ENCODE assay signal across 8 cellular contexts in genomic region chr7:155764432-155764798, GRCh38. TPM values are rescaled to one million over a fixed set of nuclear protein-coding genes. Genes with fewer than 3 reads are reported as not detected.
DNase-seq lines count a peak whose midpoint lies in the region; ATAC-seq and TF ChIP-seq lines count a peak whose summit lies in the region.

No MANE protein-coding gene starts in this region.

- CTCF ChIA-PET in activated CD4-positive, alpha-beta T cell treated with anti-CD3 and anti-CD28 coated beads for 36 hours (lab: Charles Lee): interaction anchor here (0.6 to 1.3 kb wide), 5 partner anchors 25 to 166 kb away, joined by 3 to 12 read pairs (median 4); no protein-coding TSS in a partner anchor

- H3K27ac Mint-ChIP-seq in activated CD4-positive, alpha-beta T cell treated with anti-CD3 and anti-CD28 coated beads for 36 hours: peak overlapping the region; percentile 97
- no peak overlapping the region for H3K27ac Mint-ChIP-seq in endodermal cell
- H3K27ac Mint-ChIP-seq in stimulated activated naive CD8-positive, alpha-beta T cell treated with anti-CD3 and anti-CD28 coated beads, Interleukin-15, Interleukin-2, amounts not matched to agents 100 ng/mL and 50 ng/mL, for 24 hours: peak overlapping the region; percentile 98

- H3K27me3 ChIP-seq in endodermal cell (ENCODE audit: control insufficient read depth, insufficient read depth, low read length, poor library complexity, severe bottlenecking) (no peaks in the 10 kb centered on the region), aorta (ENCODE audit: control insufficient read depth in 1 of 2, insufficient read depth in 2 of 2, low read length in 1 of 2) (no peaks in the 10 kb centered on the region)

- no peaks in the 10 kb centered on the region for H3K9me3 ChIP-seq in endodermal cell (ENCODE audit: control insufficient read depth, low read length)
- no peaks in the 10 kb centered on the region for H3K9me3 ChIP-seq in aorta (ENCODE audit: control insufficient read depth, low read length)

- intact Hi-C loops in activated CD4-positive, alpha-beta T cell treated with anti-CD3 and anti-CD28 coated beads for 36 hours (cut with DNase I, micrococcal nuclease): loop anchor here (1.0 to 10.0 kb wide), 11 partner anchors 18 to 836 kb away; partner anchors contain the start of genes PAXIP1 (in 1 of the 2) and RBM33 (in 1 of the 2)
- intact Hi-C loops in aorta (cut with DNase I): no loop called here

- peaks cover 50% of the 10 kb centered on the region for H3K36me3 Mint-ChIP-seq in activated CD4-positive, alpha-beta T cell treated with anti-CD3 and anti-CD28 coated beads for 36 hours (ENCODE audit: low read depth)
- peaks cover 53% of the 10 kb centered on the region for H3K36me3 Mint-ChIP-seq in endodermal cell (ENCODE audit: low read depth)
- peaks cover 60% of the 10 kb centered on the region for H3K36me3 Mint-ChIP-seq in stimulated activated naive CD8-positive, alpha-beta T cell treated with anti-CD3 and anti-CD28 coated beads, Interleukin-15, Interleukin-2, amounts not matched to agents 100 ng/mL and 50 ng/mL, for 24 hours (ENCODE audit: low read depth)

- peak overlapping the region; percentile 74 for H3K4me3 Mint-ChIP-seq in activated CD4-positive, alpha-beta T cell treated with anti-CD3 and anti-CD28 coated beads for 36 hours
- H3K4me3 Mint-ChIP-seq in endodermal cell: no peak overlapping the region
- peak overlapping the region; percentile 78 for H3K4me3 Mint-ChIP-seq in stimulated activated naive CD8-positive, alpha-beta T cell treated with anti-CD3 and anti-CD28 coated beads, Interleukin-15, Interleukin-2, amounts not matched to agents 100 ng/mL and 50 ng/mL, for 24 hours

- H3K9me3 Mint-ChIP-seq in activated CD4-positive, alpha-beta T cell treated with anti-CD3 and anti-CD28 coated beads for 36 hours (ENCODE audit: low read depth): no peaks in the 10 kb centered on the region
- no peaks in the 10 kb centered on the region for H3K9me3 Mint-ChIP-seq in endodermal cell
- no peaks in the 10 kb centered on the region for H3K9me3 Mint-ChIP-seq in stimulated activated naive CD8-positive, alpha-beta T cell treated with anti-CD3 and anti-CD28 coated beads, Interleukin-15, Interleukin-2, amounts not matched to agents 100 ng/mL and 50 ng/mL, for 24 hours

- H3K36me3 ChIP-seq in endodermal cell (ENCODE audit: control insufficient read depth, insufficient read depth, low read length) (peaks cover 72% of the 10 kb centered on the region), aorta (ENCODE audit: control insufficient read depth in 1 of 2, insufficient read depth in 2 of 2, low read length in 1 of 2) (peaks cover 0 to 6% of the 10 kb centered on the region in 2 donors)

- no peaks in the 10 kb centered on the region for H3K27me3 Mint-ChIP-seq in activated CD4-positive, alpha-beta T cell treated with anti-CD3 and anti-CD28 coated beads for 36 hours
- no peaks in the 10 kb centered on the region for H3K27me3 Mint-ChIP-seq in endodermal cell (ENCODE audit: insufficient read depth)
- H3K27me3 Mint-ChIP-seq in stimulated activated naive CD8-positive, alpha-beta T cell treated with anti-CD3 and anti-CD28 coated beads, Interleukin-15, Interleukin-2, amounts not matched to agents 100 ng/mL and 50 ng/mL, for 24 hours: no peaks in the 10 kb centered on the region

- H3K4me3 ChIP-seq in NB4 (ENCODE audit: low read depth, low read length) (no peak overlapping the region), endodermal cell (ENCODE audit: low read length) (no peak overlapping the region), aorta (ENCODE audit: low read length in 2 of 2) (no peak overlapping the region)

- no peaks in the 10 kb centered on the region for H3K4me1 ChIP-seq in endodermal cell (ENCODE audit: control insufficient read depth, insufficient read depth, low read length)
- no peaks in the 10 kb centered on the region for H3K4me1 ChIP-seq in aorta (ENCODE audit: control insufficient read depth in 1 of 2, insufficient read depth in 2 of 2, low read length in 2 of 2)

- peak; percentile 91 for ATAC-seq in activated CD4-positive, alpha-beta T cell treated with anti-CD3 and anti-CD28 coated beads for 36 hours
- ATAC-seq in aorta (ENCODE audit: low FRiP score): no peak

- no peak for TF ChIP-seq POLR2A in NB4 (IDR thresholded peaks at IDR 0.05; ENCODE audit: extremely low read depth, insufficient read length)

- WGBS in endodermal cell (ENCODE audit: insufficient coverage in 1 of 2, insufficient read length in 1 of 2), 2 experiments: 96 to 100% methylated on average over 4 to 8 of the region's 8 CpGs
- 83 to 85% methylated on average over 8 of the region's 8 CpGs for WGBS in aorta, 2 donors

- H3K9ac ChIP-seq in endodermal cell (ENCODE audit: extremely low read depth, low read length, poor library complexity, severe bottlenecking): no peak overlapping the region

- POLR2A ChIA-PET in activated CD4-positive, alpha-beta T cell treated with anti-CD3 and anti-CD28 coated beads for 36 hours (lab: Charles Lee): no interaction called here

- H3K27ac ChIP-seq in endodermal cell (ENCODE audit: low read depth, low read length): peak overlapping the region; percentile 19
- no peak overlapping the region for H3K27ac ChIP-seq in aorta (ENCODE audit: low read depth in 1 of 2, low read length in 2 of 2)

- DNase-seq in activated CD4-positive, alpha-beta T cell treated with anti-CD3 and anti-CD28 coated beads for 36 hours: peak; percentile 83
- DNase-seq in activated CD4-positive, alpha-beta T cell treated with anti-CD3 and anti-CD28 coated beads for 1 hour: no peak
- DNase-seq in NB4 (ENCODE audit: low read depth) (peak; percentile 25), endodermal cell (no peak), HPDE6-E6E7 (ENCODE audit: extremely low spot score) (no peak), aorta (no peak), amygdala (lab: John Stamatoyannopoulos, UW) (no peak)

- peaks cover 52% of the 10 kb centered on the region for H3K4me1 Mint-ChIP-seq in activated CD4-positive, alpha-beta T cell treated with anti-CD3 and anti-CD28 coated beads for 36 hours
- H3K4me1 Mint-ChIP-seq in endodermal cell: peaks cover 23% of the 10 kb centered on the region
- peaks cover 55% of the 10 kb centered on the region for H3K4me1 Mint-ChIP-seq in stimulated activated naive CD8-positive, alpha-beta T cell treated with anti-CD3 and anti-CD28 coated beads, Interleukin-15, Interleukin-2, amounts not matched to agents 100 ng/mL and 50 ng/mL, for 24 hours (ENCODE audit: low read depth)

- TF ChIP-seq CTCF in NB4 (IDR thresholded peaks at IDR 0.05; ENCODE audit: low read depth, low read length) (no peak), endodermal cell (conservative IDR thresholded peaks at IDR 0.05) (no peak)

RNA-seq across cellular contexts. Expression of gene SHH, which starts 47.8 kb away (rescaled TPM):
- not detected for total RNA-seq in activated CD4-positive, alpha-beta T cell treated with anti-CD3 and anti-CD28 coated beads for 36 hours
- 1 to 10 TPM in 1 of 2 donors, under 1 TPM in 1; 0.99 to 1.6 TPM for total RNA-seq in endodermal cell
- polyA plus RNA-seq in endodermal cell (2013, experiment 1 of 2): 0.93 TPM
- 0.41 TPM for polyA plus RNA-seq in endodermal cell (2013, experiment 2 of 2)
- under 1 TPM in 1 of 2 donors, not detected in 1; 0.10 TPM for total RNA-seq in aorta
- polyA plus RNA-seq in aorta: under 1 TPM in 1 of 2 donors, not detected in 1; 0.25 TPM

Comparison
In these comparisons a context has a peak if more than half of its experiments do, and no peak if none do; other contexts are left out.
1. DNase-seq: peak in activated CD4-positive, alpha-beta T cell treated with anti-CD3 and anti-CD28 coated beads for 36 hours (single experiment) and NB4 (single experiment); none in activated CD4-positive, alpha-beta T cell treated with anti-CD3 and anti-CD28 coated beads for 1 hour (single experiment), endodermal cell (single experiment), HPDE6-E6E7 (single experiment), aorta (0 of 2) and amygdala (0 of 56).
2. intact Hi-C loops: an anchor here in activated CD4-positive, alpha-beta T cell treated with anti-CD3 and anti-CD28 coated beads for 36 hours (1.0 to 10.0 kb wide); none called in aorta.